24 cellular contexts compared by ENCODE assay signal in genomic region chr3:75396316-75396802, GRCh38.
DNase-seq lines count a peak whose midpoint lies in the region; ATAC-seq, FAIRE-seq and TF ChIP-seq lines count a peak whose summit lies in the region.
"Had no signal": no experiment of that assay in that cellular context is flagged by ENCODE, and none has a peak within 500 bp of the region (broad histone marks: within the 10 kb centered on the region; RNA-seq: fewer than 3 reads in every experiment).

No MANE protein-coding gene starts in this region.

- H3K9me3 Mint-ChIP-seq in osteocyte (ENCODE audit: unreplicated experiment), result no peaks in the 10 kb centered on the region
- H3K9me3 Mint-ChIP-seq: CD8-positive, alpha-beta T cell had no signal

- H3K14ac ChIP-seq in H1 (ENCODE audit: insufficient read length) (no peak overlapping the region), neuronal stem cell (ENCODE audit: low read length) (no peak overlapping the region)

- POLR2A ChIA-PET in H1 (lab: Charles Lee; ENCODE audit: partially characterized antibody), result no interaction called here

- H2AK5ac ChIP-seq in H1 (ENCODE audit: low read depth, low read length) (no peak overlapping the region), neuronal stem cell (ENCODE audit: low read depth, low read length) (no peak overlapping the region)

- H4K5ac ChIP-seq in H1 (ENCODE audit: insufficient read length, low read depth, low read length), result no peak overlapping the region

- intact Hi-C loops in left ventricle myocardium inferior (cut with micrococcal nuclease) (no loop called here), cardiac septum (cut with DNase I) (no loop called here), upper lobe of right lung (cut with DNase I) (no loop called here)

- H3K18ac ChIP-seq in H1 (ENCODE audit: extremely low read depth, low read length) (no peak overlapping the region), neuronal stem cell (ENCODE audit: low read length) (peak overlapping the region; percentile 64)

- H3K36me3 ChIP-seq in left ventricle myocardium inferior, result no peaks in the 10 kb centered on the region
- no peaks in the 10 kb centered on the region for H3K36me3 ChIP-seq in H1 (ENCODE audit: control insufficient read depth in 2 of 4, insufficient read depth in 4 of 4, low read length in 3 of 4)
- H3K36me3 ChIP-seq in neuronal stem cell (replicated peaks in 1 of 2; ENCODE audit: control insufficient read depth in 2 of 2, insufficient read depth in 2 of 2, low read length in 2 of 2), result no peaks in the 10 kb centered on the region
- H3K36me3 ChIP-seq in upper lobe of right lung, result no peaks in the 10 kb centered on the region
- H3K36me3 ChIP-seq: thyroid gland had no signal

- no peak overlapping the region for H3K56ac ChIP-seq in H1 (replicated peaks; ENCODE audit: insufficient read length, low read depth, low read length)

- no peak overlapping the region for H2BK15ac ChIP-seq in H1 (ENCODE audit: low read length)
- no peak overlapping the region for H2BK15ac ChIP-seq in neuronal stem cell (ENCODE audit: low read length)

- no peaks in the 10 kb centered on the region for H3K36me3 Mint-ChIP-seq in osteocyte (ENCODE audit: unreplicated experiment)
- H3K36me3 Mint-ChIP-seq: CD8-positive, alpha-beta T cell had no signal

- TF ChIP-seq CTCF in left ventricle myocardium inferior (IDR thresholded peaks at IDR 0.05; ENCODE audit: borderline replicate concordance) (no peak), H1 (IDR thresholded peaks at IDR 0.05; ENCODE audit: control extremely low read depth in 1 of 3, insufficient read depth in 1 of 3, low read depth in 1 of 3, low read length in 3 of 3) (peak in 2 of 3 experiments; percentile 18 to 28; a peak in 2 of 4 replicates), upper lobe of right lung (IDR thresholded peaks at IDR 0.05) (no peak), osteocyte (IDR thresholded peaks at IDR 0.05) (no peak)

- H3K27ac Mint-ChIP-seq in osteocyte (ENCODE audit: unreplicated experiment), result no peak overlapping the region
- H3K27ac Mint-ChIP-seq: activated B cell treated with CpG ODN at 0.5 μM for 24 hours; CD8-positive, alpha-beta T cell; nephron had no signal

- H3K23me2 ChIP-seq in H1 (ENCODE audit: low read depth, low read length), result no peaks in the 10 kb centered on the region

- H2AFZ ChIP-seq in H1 (ENCODE audit: low read length), result no peak overlapping the region
- H2AFZ ChIP-seq in neuronal stem cell (ENCODE audit: low read length), result no peak overlapping the region

- H3K4me1 ChIP-seq in left ventricle myocardium inferior (peaks cover 21% of the 10 kb centered on the region), H1 (replicated peaks in 1 of 4; ENCODE audit: control insufficient read depth in 3 of 4, insufficient read depth in 4 of 4, low read length in 3 of 4) (no peaks in the 10 kb centered on the region), neuronal stem cell (ENCODE audit: control insufficient read depth in 2 of 2, insufficient read depth in 1 of 2, low read depth in 1 of 2, low read length in 2 of 2) (peaks cover 0 to 5% of the 10 kb centered on the region in 2 donors), upper lobe of right lung (peaks cover 11% of the 10 kb centered on the region)

- no peaks in the 10 kb centered on the region for H3K9me3 ChIP-seq in left ventricle myocardium inferior (replicated peaks)
- H3K9me3 ChIP-seq in H1 (ENCODE audit: insufficient read depth in 2 of 2, low read depth in 1 of 2, low read length in 1 of 2), result peaks cover 0 to 7% of the 10 kb centered on the region in 2 experiments; a peak in 1 of 4 replicates
- no peaks in the 10 kb centered on the region for H3K9me3 ChIP-seq in neuronal stem cell (replicated peaks in 1 of 2; ENCODE audit: control insufficient read depth in 2 of 2, insufficient read depth in 1 of 2, low read depth in 1 of 2, low read length in 2 of 2)
- no peaks in the 10 kb centered on the region for H3K9me3 ChIP-seq in upper lobe of right lung
- H3K9me3 ChIP-seq: thyroid gland had no signal

- H2BK5ac ChIP-seq in H1 (ENCODE audit: low read depth, low read length), result no peak overlapping the region
- no peak overlapping the region for H2BK5ac ChIP-seq in neuronal stem cell (ENCODE audit: low read length)

- no peaks in the 10 kb centered on the region for H3K79me1 ChIP-seq in H1 (ENCODE audit: low read depth, low read length)
- H3K79me1 ChIP-seq in neuronal stem cell (ENCODE audit: low read depth, low read length), result no peaks in the 10 kb centered on the region

- H3K27me3 Mint-ChIP-seq in osteocyte (ENCODE audit: unreplicated experiment), result no peaks in the 10 kb centered on the region
- H3K27me3 Mint-ChIP-seq: activated B cell treated with CpG ODN at 0.5 μM for 24 hours had no signal

- H4K91ac ChIP-seq in H1 (replicated peaks; ENCODE audit: insufficient read length, low read length) (no peak overlapping the region), neuronal stem cell (ENCODE audit: low read depth, low read length, poor library complexity) (no peak overlapping the region)

- H2BK20ac ChIP-seq in H1 (ENCODE audit: low read length), result no peak overlapping the region

- no peak overlapping the region for H3K4ac ChIP-seq in H1 (replicated peaks; ENCODE audit: insufficient read length, low read depth, low read length)
- no peak overlapping the region for H3K4ac ChIP-seq in neuronal stem cell (ENCODE audit: low read length)

- CTCF ChIA-PET in H1 (lab: Charles Lee; ENCODE audit: partially characterized antibody), result interaction anchor here (0.7 to 1.2 kb wide), 2 partner anchors 18 to 1906 kb away, joined by 3 to 4 read pairs; no protein-coding TSS in a partner anchor

- H3K27ac ChIP-seq in left ventricle myocardium inferior (replicated peaks) (no peak overlapping the region), H1 (ENCODE audit: low read depth, low read length) (no peak overlapping the region), neuronal stem cell (replicated peaks; ENCODE audit: low read length) (no peak overlapping the region), upper lobe of right lung (no peak overlapping the region)
- H3K27ac ChIP-seq: thyroid gland had no signal

- no peak overlapping the region for H3K9ac ChIP-seq in H1 (replicated peaks in 1 of 4; ENCODE audit: extremely low read depth in 1 of 4, low read depth in 3 of 4, low read length in 3 of 4)
- no peak overlapping the region for H3K9ac ChIP-seq in neuronal stem cell (ENCODE audit: low read depth, low read length, poor library complexity)

- DNase-seq in left ventricle myocardium inferior (no peak), cardiac septum (ENCODE audit: low spot score) (no peak), H1 (ENCODE audit: low read depth in 1 of 2, low spot score in 2 of 2) (no peak), neuronal stem cell (ENCODE audit: low spot score) (no peak), upper lobe of right lung (peak; percentile 68), NCI-H128 (lab: John Stamatoyannopoulos, UW; ENCODE audit: unreplicated experiment) (no peak), osteocyte (ENCODE audit: extremely low spot score, unreplicated experiment) (no peak), MV-4-11 (lab: John Stamatoyannopoulos, UW) (no peak)
- DNase-seq: activated B cell treated with CpG ODN at 0.5 μM for 24 hours; CD8-positive, alpha-beta T cell; central memory CD4-positive, alpha-beta T cell; DND-41; effector CD8-positive, alpha-beta T cell; islet precursor cell; mesendoderm; NCI-H1417 treated with DMSO at 0.1 percent for 48 hours; NCI-H526 treated with DMSO at 0.1 percent for 48 hours; SHP77 treated with DMSO at 0.1 percent for 48 hours; T-helper 2 cell had no signal

- H3K4me2 ChIP-seq in H1 (ENCODE audit: insufficient read depth in 1 of 2, low read depth in 2 of 2, low read length in 2 of 2) (no peak overlapping the region), neuronal stem cell (ENCODE audit: insufficient read depth, low read length, poor library complexity, severe bottlenecking) (no peak overlapping the region)

- TF ChIP-seq EP300 in H1 (IDR thresholded peaks at IDR 0.05; ENCODE audit: borderline replicate concordance in 1 of 2, low read depth in 2 of 2, low read length in 2 of 2), result no peak

- WGBS in H1 (ENCODE audit: extremely low coverage in 1 of 2, insufficient coverage in 1 of 2, insufficient read length in 1 of 2, insufficient replicate concordance in 2 of 2, low coverage in 1 of 2, low lambda C conversion rate in 2 of 2, missing lambda C conversion rate in 1 of 2), 2 experiments, result 93% methylated on average over 13 of the region's 29 CpGs; no CpG with 5 or more reads in 1 of the 2 experiments
- no CpG with 5 or more reads among the region's 29 CpGs for WGBS in neuronal stem cell (ENCODE audit: extremely low coverage in 2 of 2, insufficient read length in 2 of 2, insufficient replicate concordance in 1 of 2), 2 donors

- ATAC-seq in upper lobe of right lung, result peak; percentile 53
- ATAC-seq: CD8-positive, alpha-beta T cell had no signal

- H3K4me3 ChIP-seq in left ventricle myocardium inferior (peak overlapping the region; percentile 39), H1 (ENCODE audit: extremely low read depth in 1 of 4, insufficient read depth in 2 of 4, low read depth in 3 of 4, low read length in 4 of 4) (no peak overlapping the region), neuronal stem cell (ENCODE audit: low read length in 2 of 2) (no peak overlapping the region), upper lobe of right lung (peak overlapping the region; percentile 26)
- H3K4me3 ChIP-seq: thyroid gland had no signal

- no peaks in the 10 kb centered on the region for H4K20me1 ChIP-seq in H1 (replicated peaks in 1 of 2; ENCODE audit: control insufficient read depth in 1 of 2, insufficient read depth in 2 of 2, low read length in 2 of 2)

- no peak overlapping the region for H3K23ac ChIP-seq in H1 (ENCODE audit: insufficient read length)
- H3K23ac ChIP-seq in neuronal stem cell (ENCODE audit: low read depth, low read length, poor library complexity), result no peak overlapping the region

- no peak for FAIRE-seq in H1 (lab: Jason Lieb, UNC)
- FAIRE-seq: A204.1, GM19239, H54 had no signal

- H2BK12ac ChIP-seq in H1 (ENCODE audit: low read depth, low read length) (no peak overlapping the region), neuronal stem cell (ENCODE audit: low read length) (no peak overlapping the region)

- H3K4me3 Mint-ChIP-seq in osteocyte (ENCODE audit: unreplicated experiment), result no peak overlapping the region
- H3K4me3 Mint-ChIP-seq: activated B cell treated with CpG ODN at 0.5 μM for 24 hours; CD8-positive, alpha-beta T cell; nephron had no signal

- peaks cover 14% of the 10 kb centered on the region for H3K27me3 ChIP-seq in left ventricle myocardium inferior (ENCODE audit: low read depth)
- no peaks in the 10 kb centered on the region for H3K27me3 ChIP-seq in H1 (replicated peaks in 1 of 4; ENCODE audit: control insufficient read depth in 3 of 4, extremely low read depth in 1 of 4, insufficient read depth in 3 of 4, low read length in 3 of 4)
- H3K27me3 ChIP-seq in neuronal stem cell (ENCODE audit: control insufficient read depth in 3 of 3, insufficient read depth in 3 of 3, low read depth in 1 of 3, low read length in 3 of 3), result no peaks in the 10 kb centered on the region
- H3K27me3 ChIP-seq in upper lobe of right lung, result no peaks in the 10 kb centered on the region
- H3K27me3 ChIP-seq: thyroid gland had no signal

- no peak for TF ChIP-seq POLR2A in H1 (IDR thresholded peaks at IDR 0.05; ENCODE audit: control extremely low read depth in 1 of 2, low read depth in 2 of 2, low read length in 2 of 2)

- peaks cover 5% of the 10 kb centered on the region for H3K4me1 Mint-ChIP-seq in osteocyte (ENCODE audit: unreplicated experiment)
- H3K4me1 Mint-ChIP-seq: activated B cell treated with CpG ODN at 0.5 μM for 24 hours had no signal

- no peak for TF ChIP-seq RAD21 in H1 (IDR thresholded peaks at IDR 0.05 in 1 of 2, conservative IDR thresholded peaks at IDR 0.05 in 1 of 2; ENCODE audit: low read depth in 2 of 2, low read length in 2 of 2)

- H4K8ac ChIP-seq in H1 (ENCODE audit: extremely low read depth, insufficient read depth, low read length) (no peak overlapping the region), neuronal stem cell (ENCODE audit: low read depth, low read length) (peak overlapping the region; percentile 43)

- H2BK120ac ChIP-seq in H1 (replicated peaks; ENCODE audit: low read depth, low read length), result no peak overlapping the region
- no peak overlapping the region for H2BK120ac ChIP-seq in neuronal stem cell (ENCODE audit: low read depth, low read length)

- no peaks in the 10 kb centered on the region for H3K79me2 ChIP-seq in H1 (ENCODE audit: control insufficient read depth in 1 of 2, insufficient read depth in 2 of 2, low read length in 2 of 2)

Comparison
In these comparisons a context has a peak if more than half of its experiments do, and no peak if none do; other contexts are left out.
1. H3K4me3 ChIP-seq: peak in left ventricle myocardium inferior (single experiment) and upper lobe of right lung (single experiment); none in H1 (0 of 4) and neuronal stem cell (0 of 2).
2. CTCF ChIP-seq: peak in H1 (2 of 3); none in left ventricle myocardium inferior (single experiment), upper lobe of right lung (single experiment) and osteocyte (single experiment).